ENCODE assay signal across 10 cellular contexts in the genomic region with DNA sequence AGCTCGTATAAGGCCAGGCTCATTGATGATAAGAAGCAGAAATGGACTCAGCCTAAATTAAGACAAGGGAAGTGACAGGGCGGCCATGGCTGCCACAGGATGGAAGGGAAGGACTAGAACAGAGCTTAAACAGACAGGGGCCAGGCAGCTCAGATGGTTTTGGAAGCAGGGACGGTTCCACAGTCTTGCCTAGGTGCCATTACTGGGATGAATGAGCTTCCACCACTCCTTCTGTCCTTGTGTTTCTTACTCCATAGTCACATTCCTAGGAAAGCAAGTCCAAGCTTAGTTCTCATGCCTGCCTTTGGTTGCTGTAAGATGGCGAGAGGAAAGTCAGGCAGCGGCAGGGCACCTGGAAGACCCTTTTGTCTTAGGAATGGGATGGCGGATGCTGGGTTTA. TPM values are rescaled to one million over a fixed set of nuclear protein-coding genes. Genes with fewer than 3 reads are reported as not detected.
DNase-seq lines count a peak whose midpoint lies in the region; ATAC-seq and TF ChIP-seq lines count a peak whose summit lies in the region.
"Had no signal": no experiment of that assay in that cellular context is flagged by ENCODE, and none has a peak within 500 bp of the region (broad histone marks: within the 10 kb centered on the region; RNA-seq: fewer than 3 reads in every experiment).

No MANE protein-coding gene starts in this region.

- H3K4me2 ChIP-seq in GM23248 (ENCODE audit: unreplicated experiment) = no peak overlapping the region

- H3K9me3 ChIP-seq in GM23248 (ENCODE audit: low read depth) (no peaks in the 10 kb centered on the region), gastroesophageal sphincter (no peaks in the 10 kb centered on the region)

- H3K27me3 ChIP-seq in GM23248 (replicated peaks; ENCODE audit: insufficient read depth) (no peaks in the 10 kb centered on the region), gastroesophageal sphincter (no peaks in the 10 kb centered on the region)

- H3K27ac ChIP-seq in GM23248 (peak overlapping the region; percentile 44), gastroesophageal sphincter (peak overlapping the region; percentile 26 to 80 (median 68))

- H3F3A ChIP-seq in GM23248 (ENCODE audit: insufficient read depth) = peaks cover 33% of the 10 kb centered on the region

- no peaks in the 10 kb centered on the region for H3K9me2 ChIP-seq in GM23248 (ENCODE audit: insufficient read depth)

- H3K36me3 ChIP-seq in GM23248 (ENCODE audit: low read depth) (no peaks in the 10 kb centered on the region), gastroesophageal sphincter (no peaks in the 10 kb centered on the region)

- no peaks in the 10 kb centered on the region for H3K9me3 Mint-ChIP-seq in stimulated activated memory B cell treated with anti-CD40 and anti-IgM and Interleukin-4, amounts not matched to agents 10 μg/mL and 1 μg/mL and 100 μg/mL, for 72 hours
- H3K9me3 Mint-ChIP-seq: effector memory CD8-positive, alpha-beta T cell; H9 had no signal

- no peak for TF ChIP-seq EP300 in gastroesophageal sphincter (IDR thresholded peaks at IDR 0.05)

- H3K4me3 ChIP-seq in GM23248 (no peak overlapping the region), gastroesophageal sphincter (no peak overlapping the region)

- no peak overlapping the region for H2AFZ ChIP-seq in GM23248

- H3K27me3 Mint-ChIP-seq in stimulated activated memory B cell treated with anti-CD40 and anti-IgM and Interleukin-4, amounts not matched to agents 10 μg/mL and 1 μg/mL and 100 μg/mL, for 72 hours = peaks cover 10% of the 10 kb centered on the region
- H3K27me3 Mint-ChIP-seq: effector memory CD8-positive, alpha-beta T cell had no signal

- H3K4me1 Mint-ChIP-seq in stimulated activated memory B cell treated with anti-CD40 and anti-IgM and Interleukin-4, amounts not matched to agents 10 μg/mL and 1 μg/mL and 100 μg/mL, for 72 hours = peaks cover 49% of the 10 kb centered on the region

- WGBS in GM23248 (ENCODE audit: low coverage in 1 of 2, low lambda C conversion rate in 2 of 2, missing lambda C conversion rate in 2 of 2), 2 experiments = 78 to 82% methylated on average over 6 of the region's 6 CpGs
- 90 to 94% methylated on average over 3 of the region's 6 CpGs for WGBS in gastroesophageal sphincter (ENCODE audit: low coverage in 1 of 2), 2 donors

- no peak overlapping the region for H3K9ac ChIP-seq in GM23248

- ATAC-seq in gastroesophageal sphincter (no peak), GM21381 (IDR thresholded peaks at IDR 0.05; ENCODE audit: unreplicated experiment) (no peak)
- ATAC-seq in stimulated activated memory B cell treated with anti-CD40 and anti-IgM and Interleukin-4, amounts not matched to agents 10 μg/mL and 1 μg/mL and 100 μg/mL, for 72 hours = no peak
- ATAC-seq: effector memory CD8-positive, alpha-beta T cell had no signal

- H3K79me2 ChIP-seq in GM23248 (ENCODE audit: insufficient read depth) = no peaks in the 10 kb centered on the region

- no peak overlapping the region for H3K4me3 Mint-ChIP-seq in stimulated activated memory B cell treated with anti-CD40 and anti-IgM and Interleukin-4, amounts not matched to agents 10 μg/mL and 1 μg/mL and 100 μg/mL, for 72 hours
- H3K4me3 Mint-ChIP-seq: H9 had no signal

- in situ Hi-C loops in GM23248 (cut with MboI) = no loop called here

- peak overlapping the region; percentile 64 for H3K27ac Mint-ChIP-seq in stimulated activated memory B cell treated with anti-CD40 and anti-IgM and Interleukin-4, amounts not matched to agents 10 μg/mL and 1 μg/mL and 100 μg/mL, for 72 hours
- H3K27ac Mint-ChIP-seq: H9 had no signal

- no peak for TF ChIP-seq POLR2A in gastroesophageal sphincter (IDR thresholded peaks at IDR 0.05)

- H4K20me1 ChIP-seq in GM23248 (ENCODE audit: insufficient read depth) = no peaks in the 10 kb centered on the region

- DNase-seq in GM23248 (no peak), OCI-M1 (lab: John Stamatoyannopoulos, UW) (peak; percentile 28), H4 (ENCODE audit: low spot score) (no peak), NCI-H1930 (lab: John Stamatoyannopoulos, UW) (no peak)
- DNase-seq: effector memory CD8-positive, alpha-beta T cell; H9; SW 1271 had no signal

- no peak for TF ChIP-seq CTCF in gastroesophageal sphincter (IDR thresholded peaks at IDR 0.05)

- no peaks in the 10 kb centered on the region for H3K36me3 Mint-ChIP-seq in stimulated activated memory B cell treated with anti-CD40 and anti-IgM and Interleukin-4, amounts not matched to agents 10 μg/mL and 1 μg/mL and 100 μg/mL, for 72 hours

- H3K4me1 ChIP-seq in GM23248 (ENCODE audit: insufficient read depth) = peaks cover 31% of the 10 kb centered on the region
- peaks cover 0 to 27% (median 12%) of the 10 kb centered on the region in 3 donors for H3K4me1 ChIP-seq in gastroesophageal sphincter

RNA-seq across cellular contexts. Expression of a gene that starts 11.9 kb away (rescaled TPM):
- not detected in 2 replicates for total RNA-seq in GM23248 (2014; rRNA removed; shearing (Covaris generic))
- polyA plus RNA-seq in GM23248 (2016; fragmentation: Nextera tagmentation; extraction: Ambion mirVana) = not detected in 2 replicates
- total RNA-seq in gastroesophageal sphincter = 1 to 10 TPM in 1 of 4 donors, under 1 TPM in 1, not detected in 2; 0.54 to 3.1 TPM
- total RNA-seq in H4 (2014; rRNA removed; shearing (Covaris generic)) = not detected in 2 replicates
- total RNA-seq: H9 had no signal

RNA-seq across cellular contexts. Expression of a gene that starts 38.1 kb away (rescaled TPM):
- total RNA-seq in GM23248 (2014; rRNA removed; shearing (Covaris generic)) = not detected in 2 replicates
- polyA plus RNA-seq in GM23248 (2016; fragmentation: Nextera tagmentation; extraction: Ambion mirVana) = not detected in 2 replicates
- total RNA-seq in gastroesophageal sphincter = not detected
- not detected in 2 replicates for total RNA-seq in H4 (2014; rRNA removed; shearing (Covaris generic))
- total RNA-seq: H9 had no signal

RNA-seq across cellular contexts. Expression of a gene that starts 47.7 kb away (rescaled TPM):
- total RNA-seq in GM23248 (2014; rRNA removed; shearing (Covaris generic)) = 40.7 and 50.1 TPM in 2 replicates
- 12.0 and 12.7 TPM in 2 replicates for polyA plus RNA-seq in GM23248 (2016; fragmentation: Nextera tagmentation; extraction: Ambion mirVana)
- total RNA-seq in gastroesophageal sphincter = 10 to 100 TPM; 34.5 to 79.5 (median 59.6) TPM
- total RNA-seq in H4 (2014; rRNA removed; shearing (Covaris generic)) = 13.1 and 13.6 TPM in 2 replicates
